12 cellular contexts compared by ENCODE assay signal in genomic region chr3:14879161-14879888, GRCh38.
DNase-seq lines count a peak whose midpoint lies in the region; ATAC-seq, FAIRE-seq and TF ChIP-seq lines count a peak whose summit lies in the region.
"Had no signal": no experiment of that assay in that cellular context is flagged by ENCODE, and none has a peak within 500 bp of the region (broad histone marks: within the 10 kb centered on the region; RNA-seq: fewer than 3 reads in every experiment).

No MANE protein-coding gene starts in this region.

- no peak overlapping the region for H3K9ac ChIP-seq in NT2/D1 (ENCODE audit: insufficient read length, low read depth)

- in situ Hi-C loops in G401 (cut with HindIII; ENCODE audit: low sequenced_read_pairs) = no loop called here

- peaks cover 7% of the 10 kb centered on the region for H3K27me3 Mint-ChIP-seq in brain
- no peaks in the 10 kb centered on the region for H3K27me3 Mint-ChIP-seq in naive thymus-derived CD8-positive, alpha-beta T cell

- peak overlapping the region in 3 of 5 experiments; percentile 14 to 47 (median 15) for H3K27ac Mint-ChIP-seq in brain
- H3K27ac Mint-ChIP-seq in naive thymus-derived CD8-positive, alpha-beta T cell = peak overlapping the region in 8 of 10 donors; percentile 54 to 94 (median 81)

- intact Hi-C loops in pancreas (cut with DNase I) = no loop called here

- ATAC-seq in naive thymus-derived CD8-positive, alpha-beta T cell = peak; percentile 89 to 90
- ATAC-seq in HG02970 (IDR thresholded peaks at IDR 0.05; ENCODE audit: low FRiP score, unreplicated experiment) (no peak), pancreas (no peak), GM21360 (IDR thresholded peaks at IDR 0.05; ENCODE audit: unreplicated experiment) (no peak)

- H3K36me3 ChIP-seq in NT2/D1 (ENCODE audit: insufficient read depth, insufficient read length, low read length) (peaks cover 9% of the 10 kb centered on the region), pancreas (no peaks in the 10 kb centered on the region)
- H3K36me3 ChIP-seq: ovary had no signal

- H3K27ac ChIP-seq in pancreas = no peak overlapping the region
- H3K27ac ChIP-seq: ovary had no signal

- H3K9me3 Mint-ChIP-seq in brain = peaks cover 0 to 3% (median 0%) of the 10 kb centered on the region in 5 experiments
- no peaks in the 10 kb centered on the region for H3K9me3 Mint-ChIP-seq in naive thymus-derived CD8-positive, alpha-beta T cell

- peak overlapping the region in 1 of 5 experiments; percentile 14 for H3K4me3 Mint-ChIP-seq in brain
- peak overlapping the region in 9 of 10 donors; percentile 2 to 70 (median 39) for H3K4me3 Mint-ChIP-seq in naive thymus-derived CD8-positive, alpha-beta T cell

- H3K9me3 ChIP-seq in NT2/D1 (ENCODE audit: insufficient read depth, low read length) (no peaks in the 10 kb centered on the region), pancreas (no peaks in the 10 kb centered on the region)
- H3K9me3 ChIP-seq: ovary had no signal

- 60 to 66% methylated on average over 12 of the region's 12 CpGs for WGBS in pancreas, 2 donors

- H3K4me1 ChIP-seq in NT2/D1 (ENCODE audit: insufficient read depth, insufficient read length) (peaks cover 9% of the 10 kb centered on the region), pancreas (no peaks in the 10 kb centered on the region)

- H3K27me3 ChIP-seq in NT2/D1 (ENCODE audit: insufficient read depth, insufficient read length) = no peaks in the 10 kb centered on the region
- no peaks in the 10 kb centered on the region for H3K27me3 ChIP-seq in pancreas
- H3K27me3 ChIP-seq: ovary had no signal

- POLR2A ChIA-PET in naive thymus-derived CD8-positive, alpha-beta T cell (lab: Charles Lee) = interaction anchor here (0.6 to 2.7 kb wide), 6 partner anchors 10 to 228 kb away, joined by 3 to 8 read pairs (median 3); partner anchors contain the start of gene CCDC174

- no peak for FAIRE-seq in pancreas (lab: Jason Lieb, UNC)
- FAIRE-seq: TTC549 had no signal

- TF ChIP-seq CTCF in brain (conservative IDR thresholded peaks at IDR 0.05) (no peak), pancreas (IDR thresholded peaks at IDR 0.05) (no peak)

- DNase-seq in G401 (ENCODE audit: low spot score) (peak; percentile 6), NT2/D1 (ENCODE audit: low read depth, low spot score) (peak; percentile 55), pancreas (no peak), D341Med (ENCODE audit: low spot score) (no peak)
- peak in 7 of 10 donors; percentile 11 to 81 (median 34) for DNase-seq in naive thymus-derived CD8-positive, alpha-beta T cell
- DNase-seq: hypothalamus, NCI-H1048 had no signal

- H3K4me1 Mint-ChIP-seq in brain = peaks cover 15% of the 10 kb centered on the region
- peaks cover 34 to 62% (median 48%) of the 10 kb centered on the region in 4 donors for H3K4me1 Mint-ChIP-seq in naive thymus-derived CD8-positive, alpha-beta T cell

- H3K4me3 ChIP-seq in NT2/D1 (ENCODE audit: insufficient read length, low read depth) (no peak overlapping the region), pancreas (no peak overlapping the region)
- H3K4me3 ChIP-seq: ovary had no signal

- no peaks in the 10 kb centered on the region for H3K36me3 Mint-ChIP-seq in brain
- no peaks in the 10 kb centered on the region for H3K36me3 Mint-ChIP-seq in naive thymus-derived CD8-positive, alpha-beta T cell

Comparison
In these comparisons a context has a peak if more than half of its experiments do, and no peak if none do; other contexts are left out.
1. DNase-seq: peak in G401 (single experiment), NT2/D1 (single experiment) and naive thymus-derived CD8-positive, alpha-beta T cell (7 of 10); none in pancreas (0 of 6) and D341Med (single experiment).
2. ATAC-seq: peak in naive thymus-derived CD8-positive, alpha-beta T cell (2 of 2); none in HG02970 (single experiment), pancreas (0 of 4) and GM21360 (single experiment).